ENCODE assay signal across 9 cellular contexts in the genomic region with DNA sequence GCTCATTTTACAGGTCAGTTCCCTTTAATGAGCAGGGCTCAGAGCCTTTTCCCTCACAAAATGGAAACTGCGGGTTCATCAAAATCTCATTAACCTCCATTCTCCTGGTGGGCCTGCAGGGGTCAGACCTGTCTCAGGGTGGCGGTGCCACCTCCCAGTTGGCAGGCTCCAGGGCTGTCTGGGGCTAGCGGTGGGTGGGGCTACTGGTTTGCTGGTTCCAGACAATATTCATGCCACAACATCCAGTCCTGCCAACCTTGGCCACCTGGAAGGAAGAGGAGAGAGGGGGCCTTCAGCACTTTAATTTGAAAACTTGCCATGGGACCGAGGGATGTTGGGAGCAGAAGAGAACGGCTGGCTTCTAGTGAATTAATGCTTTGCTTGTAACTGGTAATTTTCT. TPM values are rescaled to one million over a fixed set of nuclear protein-coding genes. Genes with fewer than 3 reads are reported as not detected.
DNase-seq lines count a peak whose midpoint lies in the region; ATAC-seq and TF ChIP-seq lines count a peak whose summit lies in the region.
"Had no signal": no experiment of that assay in that cellular context is flagged by ENCODE, and none has a peak within 500 bp of the region (broad histone marks: within the 10 kb centered on the region; RNA-seq: fewer than 3 reads in every experiment).

No MANE protein-coding gene starts in this region.

- H3K79me2 ChIP-seq in OCI-LY3 (ENCODE audit: low read length) (no peaks in the 10 kb centered on the region), mesendoderm (ENCODE audit: control insufficient read depth, insufficient read depth, low read length) (no peaks in the 10 kb centered on the region)

- H3K27ac ChIP-seq in AG04450 (ENCODE audit: low read depth, low read length) (no peak overlapping the region), OCI-LY3 (ENCODE audit: low read length) (no peak overlapping the region), mesendoderm (ENCODE audit: low read depth, low read length) (no peak overlapping the region), mesenchymal stem cell (ENCODE audit: low read length, poor library complexity, severe bottlenecking) (no peak overlapping the region)

- TF ChIP-seq CTCF in AG04450 (IDR thresholded peaks at IDR 0.05; ENCODE audit: low read depth, low read length) (peak; percentile 24), GM13977 (IDR thresholded peaks at IDR 0.05; ENCODE audit: extremely low read depth, insufficient read depth, missing control alignments) (peak; percentile 45), OCI-LY3 (IDR thresholded peaks at IDR 0.05; ENCODE audit: low read depth, low read length) (peak; percentile 97)

- H3K4me2 ChIP-seq in OCI-LY3 (ENCODE audit: low read length) (no peak overlapping the region), mesendoderm (ENCODE audit: low read length) (no peak overlapping the region), mesenchymal stem cell (ENCODE audit: low read length, poor library complexity, severe bottlenecking) (no peak overlapping the region)

- H3K4ac ChIP-seq in mesendoderm (ENCODE audit: low read depth, low read length) = no peak overlapping the region
- no peak overlapping the region for H3K4ac ChIP-seq in mesenchymal stem cell (ENCODE audit: low read depth in 1 of 2, low read length in 2 of 2)

- no peak overlapping the region for H3K4me3 Mint-ChIP-seq in central memory CD8-positive, alpha-beta T cell

- CTCF ChIA-PET in AG04450 (lab: Charles Lee) = interaction anchor here (0.7 kb wide), 1 partner anchor 126 kb away, joined by 3 read pairs; no protein-coding TSS in a partner anchor

- H4K91ac ChIP-seq in mesenchymal stem cell (ENCODE audit: low read length) = no peak overlapping the region

- ATAC-seq in central memory CD8-positive, alpha-beta T cell (replicated peaks; ENCODE audit: extremely low read depth, poor library complexity, severe bottlenecking) = no peak
- no peak for ATAC-seq in GM21786 (IDR thresholded peaks at IDR 0.05; ENCODE audit: unreplicated experiment)

- no peak overlapping the region for H3K14ac ChIP-seq in mesenchymal stem cell (ENCODE audit: low read length in 2 of 2)

- no peaks in the 10 kb centered on the region for H3K9me3 ChIP-seq in AG04450 (ENCODE audit: control insufficient read depth, insufficient read depth, low read length)
- no peaks in the 10 kb centered on the region for H3K9me3 ChIP-seq in OCI-LY3 (ENCODE audit: insufficient read depth, low read length)
- H3K9me3 ChIP-seq in mesenchymal stem cell (ENCODE audit: control insufficient read depth, low read length) = no peaks in the 10 kb centered on the region
- H3K9me3 ChIP-seq: HAP-1 had no signal

- H3K27ac Mint-ChIP-seq in central memory CD8-positive, alpha-beta T cell (ENCODE audit: low read depth) = peak overlapping the region; percentile 29

- H2BK120ac ChIP-seq in mesendoderm (ENCODE audit: low read depth, low read length) = no peak overlapping the region
- no peak overlapping the region for H2BK120ac ChIP-seq in mesenchymal stem cell (ENCODE audit: low read depth, low read length)

- H2AK5ac ChIP-seq in mesendoderm (ENCODE audit: low read length) (no peak overlapping the region), mesenchymal stem cell (ENCODE audit: low read length, severe bottlenecking) (no peak overlapping the region)

- H3K79me1 ChIP-seq in mesendoderm (ENCODE audit: low read length) = no peaks in the 10 kb centered on the region
- H3K79me1 ChIP-seq in mesenchymal stem cell (replicated peaks; ENCODE audit: low read length, poor library complexity, severe bottlenecking) = no peaks in the 10 kb centered on the region

- H3K56ac ChIP-seq in mesendoderm (ENCODE audit: low read length) = no peak overlapping the region

- no peak overlapping the region for H4K5ac ChIP-seq in mesendoderm (ENCODE audit: low read length)

- H3K18ac ChIP-seq in mesendoderm (ENCODE audit: low read length) (no peak overlapping the region), mesenchymal stem cell (ENCODE audit: low read depth in 1 of 2, low read length in 2 of 2) (peak overlapping the region in 1 of 2 experiments; percentile 6)

- H3K27me3 ChIP-seq in AG04450 (ENCODE audit: control insufficient read depth, insufficient read depth, low read length) (peaks cover 15% of the 10 kb centered on the region), OCI-LY3 (ENCODE audit: low read depth, low read length) (peaks cover 33% of the 10 kb centered on the region), mesendoderm (ENCODE audit: insufficient read depth, low read length, poor library complexity) (no peaks in the 10 kb centered on the region), mesenchymal stem cell (ENCODE audit: control insufficient read depth in 1 of 2, insufficient read depth in 1 of 2, low read length in 2 of 2) (peaks cover 0 to 61% of the 10 kb centered on the region in 2 experiments)

- H2BK15ac ChIP-seq in mesendoderm (replicated peaks; ENCODE audit: low read depth) = no peak overlapping the region
- no peak overlapping the region for H2BK15ac ChIP-seq in mesenchymal stem cell (ENCODE audit: low read depth, poor library complexity, severe bottlenecking)

- no peaks in the 10 kb centered on the region for H3K36me3 Mint-ChIP-seq in central memory CD8-positive, alpha-beta T cell (ENCODE audit: insufficient read depth)

- in situ Hi-C loops in GM13977 (cut with MboI; ENCODE audit: low pct_unique_long_range_greater_than_20kb, low sequenced_read_pairs, unreplicated experiment) = no loop called here

- H3K4me1 ChIP-seq in OCI-LY3 (ENCODE audit: low read length) (no peaks in the 10 kb centered on the region), mesendoderm (ENCODE audit: control insufficient read depth, low read depth, low read length) (no peaks in the 10 kb centered on the region), mesenchymal stem cell (ENCODE audit: control insufficient read depth, insufficient read depth, low read depth, low read length) (no peaks in the 10 kb centered on the region)

- no peak overlapping the region for H4K8ac ChIP-seq in mesendoderm (ENCODE audit: low read depth, low read length)
- H4K8ac ChIP-seq in mesenchymal stem cell (ENCODE audit: low read length) = no peak overlapping the region

- H3K9me3 Mint-ChIP-seq in central memory CD8-positive, alpha-beta T cell = no peaks in the 10 kb centered on the region

- DNase-seq in AG04450 (ENCODE audit: low read depth, low spot score) (no peak), GM13977 (ENCODE audit: low spot score) (peak; percentile 34), mesendoderm (peak; percentile 66), inferior parietal cortex (ENCODE audit: extremely low spot score) (no peak), mesenchymal stem cell (no peak)
- DNase-seq in central memory CD8-positive, alpha-beta T cell (ENCODE audit: low spot score in 2 of 2) = no peak

- no CpG with 5 or more reads among the region's 5 CpGs for WGBS in mesendoderm (ENCODE audit: extremely low coverage, insufficient coverage, low lambda C conversion rate)
- WGBS in mesenchymal stem cell = no CpG with 5 or more reads among the region's 5 CpGs

- H4K20me1 ChIP-seq in OCI-LY3 (ENCODE audit: insufficient read depth, low read length) = no peaks in the 10 kb centered on the region

- H3K27me3 Mint-ChIP-seq in central memory CD8-positive, alpha-beta T cell = peaks cover 34% of the 10 kb centered on the region

- H2BK12ac ChIP-seq in mesenchymal stem cell (ENCODE audit: low read length in 2 of 2) = no peak overlapping the region

- H3K9ac ChIP-seq in OCI-LY3 (ENCODE audit: low read length) = no peak overlapping the region
- H3K9ac ChIP-seq in mesendoderm (ENCODE audit: low read length) = no peak overlapping the region
- H3K9ac ChIP-seq in mesenchymal stem cell (ENCODE audit: low read length) = no peak overlapping the region

- H2BK5ac ChIP-seq in mesendoderm (ENCODE audit: low read length) (no peak overlapping the region), mesenchymal stem cell (ENCODE audit: low read depth, low read length, poor library complexity, severe bottlenecking) (no peak overlapping the region)

- no peak overlapping the region for H3K4me3 ChIP-seq in AG04450 (ENCODE audit: low read depth, low read length)
- no peak overlapping the region for H3K4me3 ChIP-seq in OCI-LY3 (ENCODE audit: low read length)
- H3K4me3 ChIP-seq in mesendoderm (ENCODE audit: low read length) = no peak overlapping the region
- H3K4me3 ChIP-seq in mesenchymal stem cell (ENCODE audit: insufficient read depth in 1 of 2, low read depth in 1 of 2, low read length in 2 of 2) = no peak overlapping the region
- H3K4me3 ChIP-seq: HAP-1 had no signal

- H3K36me3 ChIP-seq in OCI-LY3 (replicated peaks; ENCODE audit: low read depth, low read length) (no peaks in the 10 kb centered on the region), mesendoderm (ENCODE audit: control insufficient read depth, insufficient read depth, low read length) (no peaks in the 10 kb centered on the region), mesenchymal stem cell (ENCODE audit: control insufficient read depth in 1 of 2, insufficient read depth in 2 of 2, low read depth in 1 of 2, low read length in 2 of 2) (no peaks in the 10 kb centered on the region)
- H3K36me3 ChIP-seq: HAP-1 had no signal

- H3K4me1 Mint-ChIP-seq in central memory CD8-positive, alpha-beta T cell = no peaks in the 10 kb centered on the region

- POLR2A ChIA-PET in AG04450 (lab: Yijun Ruan, JAX) = no interaction called here

- no peak overlapping the region for H3K23ac ChIP-seq in mesendoderm (ENCODE audit: low read length)
- no peak overlapping the region for H3K23ac ChIP-seq in mesenchymal stem cell (ENCODE audit: low read length in 2 of 2)

- H2AFZ ChIP-seq in OCI-LY3 (ENCODE audit: low read depth, low read length) (no peak overlapping the region), mesenchymal stem cell (ENCODE audit: low read depth, low read length) (no peak overlapping the region)

RNA-seq across cellular contexts. Expression of a gene that starts 41.9 kb away (rescaled TPM):
- polyA plus RNA-seq in AG04450 (2011; rRNA removed) = 27.1 and 27.5 TPM in 2 replicates
- polyA minus RNA-seq in AG04450 (2011; rRNA and poly(A)+ RNA removed) = 28.7 and 31.2 TPM in 2 replicates
- 117 TPM for polyA plus RNA-seq in mesendoderm (2013, experiment 1 of 2)
- polyA plus RNA-seq in mesendoderm (2013, experiment 2 of 2) = 118 TPM
- polyA plus RNA-seq in mesenchymal stem cell (2013, experiment 1 of 2) = 60.8 TPM
- polyA plus RNA-seq in mesenchymal stem cell (2013, experiment 2 of 2) = 60.9 TPM

Comparison
In these comparisons a context has a peak if more than half of its experiments do, and no peak if none do; other contexts are left out.
1. DNase-seq: peak in GM13977 (single experiment) and mesendoderm (single experiment); none in AG04450 (single experiment), central memory CD8-positive, alpha-beta T cell (0 of 2), inferior parietal cortex (single experiment) and mesenchymal stem cell (single experiment).
2. CTCF ChIP-seq: peak in every context shown above with its lines; median percentile 97 in OCI-LY3; 45 in GM13977; 24 in AG04450.